ENCODE assay signal across 9 cellular contexts in the genomic region with DNA sequence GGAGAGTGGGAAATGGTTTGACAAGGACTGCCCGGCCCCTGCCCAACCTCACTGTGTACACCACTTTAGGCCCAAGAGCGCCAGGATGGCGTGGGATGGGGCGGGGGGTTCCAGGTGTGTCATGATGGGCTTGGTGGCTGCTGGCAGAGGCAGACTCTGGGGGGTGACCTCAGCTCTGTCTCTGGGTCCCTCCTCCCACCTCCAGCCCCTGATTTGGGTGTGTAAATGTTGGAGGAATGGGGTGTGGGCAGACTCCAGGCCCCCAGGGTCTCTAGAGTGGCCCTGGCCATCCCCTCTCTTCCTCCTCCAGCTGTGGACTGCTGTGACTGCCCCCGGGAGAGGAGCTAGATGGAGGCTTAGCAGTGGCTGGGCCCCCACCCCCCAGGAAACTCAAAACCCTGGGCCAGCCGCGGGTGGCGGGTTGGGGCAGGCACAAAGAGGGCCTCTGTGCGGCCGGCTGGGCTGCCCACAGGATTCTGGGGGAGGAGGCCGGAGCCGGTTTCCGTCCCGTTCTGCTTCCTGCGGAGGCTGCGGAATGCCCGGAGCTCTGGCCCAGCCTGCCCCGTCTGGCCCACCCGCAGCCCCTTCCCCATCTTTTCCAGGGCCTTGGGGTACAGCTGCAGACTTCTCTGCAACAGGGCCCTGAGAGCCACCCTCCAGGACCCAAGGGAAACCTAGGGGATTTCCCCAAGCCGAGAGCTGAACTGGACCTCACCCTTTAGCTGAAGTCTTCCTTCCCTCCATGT. TPM values are rescaled to one million over a fixed set of nuclear protein-coding genes. Genes with fewer than 3 reads are reported as not detected.
DNase-seq lines count a peak whose midpoint lies in the region; ATAC-seq, FAIRE-seq and TF ChIP-seq lines count a peak whose summit lies in the region.
"Had no signal": no experiment of that assay in that cellular context is flagged by ENCODE, and none has a peak within 500 bp of the region (broad histone marks: within the 10 kb centered on the region; RNA-seq: fewer than 3 reads in every experiment).

No MANE protein-coding gene starts in this region.

- H3K27ac ChIP-seq in kidney (ENCODE audit: low read depth in 2 of 2, low read length in 2 of 2) (peak overlapping the region; percentile 93), subcutaneous abdominal adipose tissue (ENCODE audit: low read depth, low read length) (peak overlapping the region; percentile 50)

- H3K9ac ChIP-seq in kidney (ENCODE audit: low read length in 2 of 2): peak overlapping the region; percentile 13 to 72
- H3K9ac ChIP-seq in subcutaneous abdominal adipose tissue (ENCODE audit: low read length in 5 of 5): peak overlapping the region in 2 of 5 donors; percentile 58 to 68

- no peaks in the 10 kb centered on the region for H3K36me3 Mint-ChIP-seq in activated CD8-positive, alpha-beta T cell treated with anti-CD3 and anti-CD28 coated beads for 36 hours (ENCODE audit: low read depth)

- H3K27me3 Mint-ChIP-seq in activated CD8-positive, alpha-beta T cell treated with anti-CD3 and anti-CD28 coated beads for 36 hours: no peaks in the 10 kb centered on the region

- ATAC-seq in GM21529 (IDR thresholded peaks at IDR 0.05; ENCODE audit: unreplicated experiment) (peak; percentile 14), HG03095 (IDR thresholded peaks at IDR 0.05; ENCODE audit: unreplicated experiment) (no peak)
- ATAC-seq in activated CD8-positive, alpha-beta T cell treated with anti-CD3 and anti-CD28 coated beads for 36 hours: no peak

- H3K9me3 ChIP-seq in kidney (ENCODE audit: control insufficient read depth in 1 of 2, low read length in 2 of 2): no peaks in the 10 kb centered on the region
- H3K9me3 ChIP-seq in subcutaneous abdominal adipose tissue (ENCODE audit: control insufficient read depth in 5 of 5, low read length in 5 of 5): no peaks in the 10 kb centered on the region

- no peak overlapping the region for H3K4me3 Mint-ChIP-seq in activated CD8-positive, alpha-beta T cell treated with anti-CD3 and anti-CD28 coated beads for 36 hours

- DNase-seq in activated CD8-positive, alpha-beta T cell treated with anti-CD3 and anti-CD28 coated beads for 36 hours: no peak
- DNase-seq in kidney (peak; percentile 89), NCI-H2107 (lab: John Stamatoyannopoulos, UW) (no peak), DMS114 treated with DMSO at 0.1 percent for 48 hours (lab: John Stamatoyannopoulos, UW; ENCODE audit: unreplicated experiment) (no peak)
- DNase-seq in activated CD4-positive, alpha-beta T cell treated with anti-CD3 and anti-CD28 coated beads for 48 hours: no peak

- H3K4me3 ChIP-seq in kidney (ENCODE audit: low read length in 2 of 2) (peak overlapping the region in 1 of 2 donors; percentile 40), subcutaneous abdominal adipose tissue (ENCODE audit: low read depth in 1 of 5, low read length in 5 of 5) (peak overlapping the region in 3 of 5 donors; percentile 12 to 24 (median 17))

- H3K27me3 ChIP-seq in subcutaneous abdominal adipose tissue (ENCODE audit: control insufficient read depth in 5 of 5, insufficient read depth in 4 of 5, low read length in 5 of 5): no peaks in the 10 kb centered on the region

- CTCF ChIA-PET in activated CD8-positive, alpha-beta T cell treated with anti-CD3 and anti-CD28 coated beads for 36 hours (lab: Charles Lee): interaction anchor here (0.8 to 5.5 kb wide), 9 partner anchors 13 to 116 kb away, joined by 3 to 65 read pairs (median 5); no protein-coding TSS in a partner anchor

- no peaks in the 10 kb centered on the region for H3K9me3 Mint-ChIP-seq in activated CD8-positive, alpha-beta T cell treated with anti-CD3 and anti-CD28 coated beads for 36 hours

- peaks cover 2 to 5% of the 10 kb centered on the region in 2 donors for H3K36me3 ChIP-seq in kidney (ENCODE audit: control insufficient read depth in 1 of 2, insufficient read depth in 2 of 2, low read length in 2 of 2)
- peaks cover 0 to 4% (median 2%) of the 10 kb centered on the region in 5 donors for H3K36me3 ChIP-seq in subcutaneous abdominal adipose tissue (ENCODE audit: control insufficient read depth in 5 of 5, insufficient read depth in 5 of 5, low read length in 5 of 5)

- peak overlapping the region; percentile 79 for H3K27ac Mint-ChIP-seq in activated CD8-positive, alpha-beta T cell treated with anti-CD3 and anti-CD28 coated beads for 36 hours

- no peak for TF ChIP-seq CTCF in activated CD8-positive, alpha-beta T cell treated with anti-CD3 and anti-CD28 coated beads for 36 hours (IDR thresholded peaks at IDR 0.05)
- no peak for TF ChIP-seq CTCF in kidney (IDR thresholded peaks at IDR 0.05; ENCODE audit: borderline replicate concordance, extremely low read depth, insufficient read depth)

- POLR2A ChIA-PET in activated CD8-positive, alpha-beta T cell treated with anti-CD3 and anti-CD28 coated beads for 36 hours (lab: Charles Lee): interaction anchor here (1.3 to 1.8 kb wide), 5 partner anchors 13 to 73 kb away, joined by 3 to 5 read pairs (median 4); partner anchors contain the start of gene CXXC5

- intact Hi-C loops in activated CD8-positive, alpha-beta T cell treated with anti-CD3 and anti-CD28 coated beads for 36 hours (cut with micrococcal nuclease): loop anchor here (5.0 kb wide), 1 partner anchor 39 kb away; no protein-coding TSS in a partner anchor
- intact Hi-C loops in kidney (cut with DNase I): no loop called here

- H3K4me1 ChIP-seq in kidney (ENCODE audit: control insufficient read depth in 1 of 2, insufficient read depth in 1 of 2, low read depth in 1 of 2, low read length in 2 of 2) (peaks cover 65 to 79% of the 10 kb centered on the region in 2 donors), subcutaneous abdominal adipose tissue (ENCODE audit: control insufficient read depth in 5 of 5, insufficient read depth in 5 of 5, low read length in 5 of 5) (peaks cover 13 to 90% (median 76%) of the 10 kb centered on the region in 5 donors)

- FAIRE-seq in kidney (lab: Jason Lieb, UNC): no peak
- FAIRE-seq: islet of Langerhans had no signal

- peaks cover 47% of the 10 kb centered on the region for H3K4me1 Mint-ChIP-seq in activated CD8-positive, alpha-beta T cell treated with anti-CD3 and anti-CD28 coated beads for 36 hours (ENCODE audit: low read depth)

RNA-seq across cellular contexts. Expression of gene CXXC5, which starts 23.1 kb away (rescaled TPM):
- total RNA-seq in activated CD8-positive, alpha-beta T cell treated with anti-CD3 and anti-CD28 coated beads for 36 hours: 1 to 10 TPM; 3.5 to 4.3 TPM
- total RNA-seq in kidney: 122 TPM
- 116 TPM for polyA plus RNA-seq in kidney (ENCODE audit: insufficient read depth, low read depth, low replicate concordance)

Comparison
In these comparisons a context has a peak if more than half of its experiments do, and no peak if none do; other contexts are left out.
1. RNA of gene CXXC5, which starts 23.1 kb away (total RNA-seq): 122 TPM in kidney (single experiment); 3.5 to 4.3 TPM in activated CD8-positive, alpha-beta T cell treated with anti-CD3 and anti-CD28 coated beads for 36 hours; every median in the first group is over 10 times any median in the second.